Comparison of ENCODE assay signal across 11 cellular contexts in genomic region chr11:70897429-70897828, GRCh38.
"Had no signal": no experiment of that assay in that cellular context is flagged by ENCODE, and none has a peak within 500 bp of the region (broad histone marks: within the 10 kb centered on the region; RNA-seq: fewer than 3 reads in every experiment).

No MANE protein-coding gene starts in this region.

- H2AFZ ChIP-seq: GM23248, GM23338 had no signal

- H3K4me1 ChIP-seq: HAP-1 had no signal

- H3K9ac ChIP-seq: GM23248 had no signal

- H3K4me2 ChIP-seq: GM23338 had no signal

- DNase-seq: GM23248, GOT3, H7, H9, HCEC 1CT, HFFc6 had no signal

- H3K36me3 ChIP-seq: HAP-1 had no signal

- FAIRE-seq: H1, H54 had no signal

- H3K9me3 ChIP-seq: HAP-1 had no signal

- ATAC-seq: GM23338, HCT116 had no signal

- H3K4me3 ChIP-seq: GM23248, GM23338, HAP-1 had no signal

- H3K27ac ChIP-seq: GM23248 had no signal
